In genomic region chr17:75830168-75831031, GRCh38 we compare ENCODE assay signal across 8 cellular contexts. TPM values are rescaled to one million over a fixed set of nuclear protein-coding genes. Genes with fewer than 3 reads are reported as not detected.
DNase-seq lines count a peak whose midpoint lies in the region; ATAC-seq, FAIRE-seq and TF ChIP-seq lines count a peak whose summit lies in the region.

No MANE protein-coding gene starts in this region.

- H2AK5ac ChIP-seq in mesendoderm (ENCODE audit: low read length): no peak overlapping the region

- H3K36me3 Mint-ChIP-seq in CD4-positive, alpha-beta T cell (ENCODE audit: low read depth): peaks cover 50% of the 10 kb centered on the region
- peaks cover 2% of the 10 kb centered on the region for H3K36me3 Mint-ChIP-seq in astrocyte (ENCODE audit: low read depth, unreplicated experiment)

- H3K9ac ChIP-seq in astrocyte (ENCODE audit: low read length) (no peak overlapping the region), mesendoderm (ENCODE audit: low read length) (peak overlapping the region; percentile 46)

- peaks cover 40% of the 10 kb centered on the region for H3K4me1 Mint-ChIP-seq in CD4-positive, alpha-beta T cell (ENCODE audit: low read depth)
- peaks cover 10% of the 10 kb centered on the region for H3K4me1 Mint-ChIP-seq in astrocyte (ENCODE audit: low read depth, unreplicated experiment)

- no peak overlapping the region for H4K8ac ChIP-seq in mesendoderm (ENCODE audit: low read depth, low read length)

- no CpG with 5 or more reads among the region's 26 CpGs for WGBS in mesendoderm (ENCODE audit: extremely low coverage, insufficient coverage, low lambda C conversion rate)

- H2BK120ac ChIP-seq in mesendoderm (ENCODE audit: low read depth, low read length): no peak overlapping the region

- POLR2A ChIA-PET in CD4-positive, alpha-beta T cell (lab: Charles Lee): interaction anchor here (0.6 to 4.2 kb wide), 12 partner anchors 8 to 65 kb away, joined by 3 to 29 read pairs (median 4); partner anchors contain the start of genes GALK1, UNC13D and WBP2

- H3K9me3 Mint-ChIP-seq in CD4-positive, alpha-beta T cell: no peaks in the 10 kb centered on the region
- no peaks in the 10 kb centered on the region for H3K9me3 Mint-ChIP-seq in astrocyte (ENCODE audit: unreplicated experiment)

- no peak overlapping the region for H3K4me3 Mint-ChIP-seq in CD4-positive, alpha-beta T cell
- H3K4me3 Mint-ChIP-seq in astrocyte (ENCODE audit: unreplicated experiment): no peak overlapping the region

- no peak overlapping the region for H3K27ac ChIP-seq in CD4-positive, alpha-beta T cell (ENCODE audit: low read depth, low read length)
- H3K27ac ChIP-seq in astrocyte (ENCODE audit: low read depth, low read length): no peak overlapping the region
- no peak overlapping the region for H3K27ac ChIP-seq in mesendoderm (ENCODE audit: low read depth, low read length)

- H4K20me1 ChIP-seq in astrocyte (ENCODE audit: insufficient read depth, low read length): no peaks in the 10 kb centered on the region

- no peaks in the 10 kb centered on the region for H3K79me1 ChIP-seq in mesendoderm (ENCODE audit: low read length)

- no peak for FAIRE-seq in astrocyte (lab: Jason Lieb, UNC)

- H3K9me3 ChIP-seq in CD4-positive, alpha-beta T cell (ENCODE audit: control insufficient read depth, low read length): no peaks in the 10 kb centered on the region
- H3K9me3 ChIP-seq in astrocyte (ENCODE audit: insufficient read depth, low read depth, low read length): no peaks in the 10 kb centered on the region

- TF ChIP-seq CTCF in CD4-positive, alpha-beta T cell (IDR thresholded peaks at IDR 0.05): peak; percentile 57
- TF ChIP-seq CTCF in LNCaP clone FGC (IDR thresholded peaks at IDR 0.05; ENCODE audit: control insufficient read depth, extremely low read depth, insufficient read depth) (peak; percentile 43), astrocyte (IDR thresholded peaks at IDR 0.05; ENCODE audit: insufficient read depth, low read depth, low read length) (peak; percentile 35)

- H3K4me1 ChIP-seq in astrocyte (ENCODE audit: insufficient read depth, low read length): peaks cover 18% of the 10 kb centered on the region
- H3K4me1 ChIP-seq in mesendoderm (ENCODE audit: control insufficient read depth, low read depth, low read length): peaks cover 8% of the 10 kb centered on the region

- H3K36me3 ChIP-seq in astrocyte (ENCODE audit: insufficient read depth, low read length) (no peaks in the 10 kb centered on the region), mesendoderm (ENCODE audit: control insufficient read depth, insufficient read depth, low read length) (no peaks in the 10 kb centered on the region)

- H3K18ac ChIP-seq in mesendoderm (ENCODE audit: low read length): no peak overlapping the region

- H2BK15ac ChIP-seq in mesendoderm (replicated peaks; ENCODE audit: low read depth): no peak overlapping the region

- peak in 4 of 10 experiments; percentile 23 to 50 (median 30) for DNase-seq in CD4-positive, alpha-beta T cell
- DNase-seq in LNCaP clone FGC (ENCODE audit: low read depth): no peak
- DNase-seq in astrocyte (ENCODE audit: low read depth): no peak
- DNase-seq in mesendoderm: peak; percentile 85
- DNase-seq in sciatic nerve (ENCODE audit: low spot score): no peak
- DNase-seq in amygdala (lab: John Stamatoyannopoulos, UW): no peak

- H2AFZ ChIP-seq in astrocyte (ENCODE audit: low read depth, low read length): no peak overlapping the region

- H4K5ac ChIP-seq in mesendoderm (ENCODE audit: low read length): no peak overlapping the region

- no peak overlapping the region for H3K27ac Mint-ChIP-seq in CD4-positive, alpha-beta T cell
- H3K27ac Mint-ChIP-seq in astrocyte (ENCODE audit: unreplicated experiment): no peak overlapping the region

- peak overlapping the region; percentile 63 for H2BK5ac ChIP-seq in mesendoderm (ENCODE audit: low read length)

- CTCF ChIA-PET in CD4-positive, alpha-beta T cell (lab: Charles Lee): interaction anchor here (0.8 to 5.9 kb wide), 7 partner anchors 17 to 77 kb away, joined by 3 to 51 read pairs (median 6); partner anchors contain the start of gene GALK1

- H3K27me3 ChIP-seq in CD4-positive, alpha-beta T cell (ENCODE audit: control insufficient read depth, insufficient read depth, low read length): no peaks in the 10 kb centered on the region
- no peaks in the 10 kb centered on the region for H3K27me3 ChIP-seq in astrocyte (ENCODE audit: insufficient read depth, low read length)
- H3K27me3 ChIP-seq in mesendoderm (ENCODE audit: insufficient read depth, low read length, poor library complexity): no peaks in the 10 kb centered on the region

- no peak overlapping the region for H3K4ac ChIP-seq in mesendoderm (ENCODE audit: low read depth, low read length)

- no peak overlapping the region for H3K4me2 ChIP-seq in astrocyte (ENCODE audit: low read length)
- no peak overlapping the region for H3K4me2 ChIP-seq in mesendoderm (ENCODE audit: low read length)

- H3K56ac ChIP-seq in mesendoderm (ENCODE audit: low read length): peak overlapping the region; percentile 79

- intact Hi-C loops in CD4-positive, alpha-beta T cell (cut with DNase I, micrococcal nuclease): no loop called here
- intact Hi-C loops in sciatic nerve (cut with DNase I): no loop called here

- ATAC-seq in CD4-positive, alpha-beta T cell (ENCODE audit: poor library complexity): no peak
- no peak for ATAC-seq in HG03565 (IDR thresholded peaks at IDR 0.05; ENCODE audit: unreplicated experiment)
- ATAC-seq in sciatic nerve: no peak
- no peak for ATAC-seq in HG03097 (IDR thresholded peaks at IDR 0.05; ENCODE audit: low FRiP score, unreplicated experiment)

- H3K79me2 ChIP-seq in astrocyte (ENCODE audit: insufficient read depth, low read length) (no peaks in the 10 kb centered on the region), mesendoderm (ENCODE audit: control insufficient read depth, insufficient read depth, low read length) (no peaks in the 10 kb centered on the region)

- H3K27me3 Mint-ChIP-seq in CD4-positive, alpha-beta T cell: no peaks in the 10 kb centered on the region
- H3K27me3 Mint-ChIP-seq in astrocyte (ENCODE audit: low read depth, unreplicated experiment): peaks cover 4% of the 10 kb centered on the region

- no peak overlapping the region for H3K4me3 ChIP-seq in LNCaP clone FGC (ENCODE audit: low read depth, low read length)
- no peak overlapping the region for H3K4me3 ChIP-seq in astrocyte (ENCODE audit: insufficient read depth, low read depth, low read length)
- H3K4me3 ChIP-seq in mesendoderm (ENCODE audit: low read length): no peak overlapping the region

- H3K23ac ChIP-seq in mesendoderm (ENCODE audit: low read length): no peak overlapping the region

RNA-seq across cellular contexts. Expression of gene UNC13D, which starts 13.8 kb away (rescaled TPM):
- total RNA-seq in CD4-positive, alpha-beta T cell: 100 to 1,000 TPM; 110 to 112 TPM
- 2.5 and 2.7 TPM in 2 replicates for total RNA-seq in astrocyte
- 2.1 TPM for polyA plus RNA-seq in mesendoderm (2013, experiment 1 of 2)
- 2.4 TPM for polyA plus RNA-seq in mesendoderm (2013, experiment 2 of 2)
- total RNA-seq in sciatic nerve: 30.9 TPM

RNA-seq across cellular contexts. Expression of gene WBP2, which starts 24.7 kb away (rescaled TPM):
- total RNA-seq in CD4-positive, alpha-beta T cell: 100 to 1,000 TPM in 1 of 2 experiments, 10 to 100 TPM in 1; 98.5 to 114 TPM
- total RNA-seq in astrocyte: 65.6 and 72.6 TPM in 2 replicates
- polyA plus RNA-seq in mesendoderm (2013, experiment 1 of 2): 70.2 TPM
- polyA plus RNA-seq in mesendoderm (2013, experiment 2 of 2): 71.9 TPM
- 156 TPM for total RNA-seq in sciatic nerve

RNA-seq across cellular contexts. Expression of gene UNK, which starts 45.8 kb away (rescaled TPM):
- total RNA-seq in CD4-positive, alpha-beta T cell: 10 to 100 TPM; 33.7 to 36.1 TPM
- total RNA-seq in astrocyte: 14.9 and 16.7 TPM in 2 replicates
- 26.1 TPM for polyA plus RNA-seq in mesendoderm (2013, experiment 1 of 2)
- polyA plus RNA-seq in mesendoderm (2013, experiment 2 of 2): 24.3 TPM
- total RNA-seq in sciatic nerve: 41.4 TPM

RNA-seq across cellular contexts. Expression of gene TRIM47, which starts 48.0 kb away (rescaled TPM):
- 1 to 10 TPM; 2.3 to 2.8 TPM for total RNA-seq in CD4-positive, alpha-beta T cell
- 5.6 and 5.9 TPM in 2 replicates for total RNA-seq in astrocyte
- 1.5 TPM for polyA plus RNA-seq in mesendoderm (2013, experiment 1 of 2)
- polyA plus RNA-seq in mesendoderm (2013, experiment 2 of 2): 2.1 TPM
- total RNA-seq in sciatic nerve: 50.7 TPM
